ENCODE assay signal across 27 cellular contexts in the genomic region with DNA sequence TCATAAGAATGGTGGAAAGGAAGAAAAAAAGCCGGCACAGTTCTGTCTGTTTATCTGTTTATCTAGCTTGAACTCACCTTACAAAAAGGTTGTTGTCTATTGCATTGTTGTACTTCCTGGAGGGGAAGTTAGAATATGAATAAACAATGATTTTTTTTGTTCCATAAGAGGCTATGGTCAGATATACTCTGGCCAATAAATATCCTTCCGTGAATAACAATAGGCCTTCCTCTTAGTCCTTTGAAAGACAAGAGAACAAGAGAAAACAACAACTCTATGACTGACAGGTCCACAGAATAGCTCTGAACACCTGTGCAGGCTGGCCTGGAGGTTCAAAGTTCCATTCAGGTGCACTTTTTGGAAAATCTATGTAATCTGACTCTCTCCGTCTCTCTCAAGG.
DNase-seq lines count a peak whose midpoint lies in the region; ATAC-seq and TF ChIP-seq lines count a peak whose summit lies in the region.
"Had no signal": no experiment of that assay in that cellular context is flagged by ENCODE, and none has a peak within 500 bp of the region (broad histone marks: within the 10 kb centered on the region; RNA-seq: fewer than 3 reads in every experiment).

No MANE protein-coding gene starts in this region.

- no TSS peak for BruUV-seq in IMR-90 (replicated peaks; lab: Mats Ljungman, UMichigan)

- CTCF ChIA-PET in IMR-90 (lab: Yijun Ruan, JAX): no interaction called here

- H3K4me3 ChIP-seq in heart left ventricle (no peak overlapping the region), IMR-90 (ENCODE audit: insufficient read depth, low read depth, low read length) (no peak overlapping the region), parathyroid adenoma (ENCODE audit: low read depth, low read length) (no peak overlapping the region)

- no peaks in the 10 kb centered on the region for H3K9me3 Mint-ChIP-seq in immature natural killer cell
- H3K9me3 Mint-ChIP-seq: activated naive CD4-positive, alpha-beta T cell treated with anti-CD3 and anti-CD28 coated beads, Interleukin-2, amount 50 U/mL, for 24 hours; activated T-helper 17 cell treated with anti-CD3 and anti-CD28 coated beads, Interleukin-2, amount 50 U/mL, for 72 hours; CD8-positive, alpha-beta memory T cell; naive thymus-derived CD4-positive, alpha-beta T cell; stimulated activated effector memory CD8-positive, alpha-beta T cell treated with anti-CD3 and anti-CD28 coated beads, Interleukin-12 subunit alpha, Interleukin-12 subunit beta, amount 100 ng/mL, for 72 hours had no signal

- peak overlapping the region in 1 of 2 experiments; percentile 58; a peak in 1 of 4 replicates for H4K8ac ChIP-seq in IMR-90 (ENCODE audit: low read depth in 2 of 2, low read length in 2 of 2)

- H4K5ac ChIP-seq in IMR-90 (ENCODE audit: low read depth, low read length): 0 out of 2 replicates have a peak overlapping the region, but pooled peaks have one; percentile 64

- H2BK20ac ChIP-seq in IMR-90 (ENCODE audit: low read depth, low read length): peak overlapping the region; percentile 77; the same call in 1 of the 2 replicates

- in situ Hi-C loops in IMR-90 (cut with MboI; ENCODE audit: low sequenced_read_pairs): no loop called here

- H3K36me3 ChIP-seq in heart left ventricle (no peaks in the 10 kb centered on the region), IMR-90 (ENCODE audit: control insufficient read depth, insufficient read depth, low read length) (no peaks in the 10 kb centered on the region), parathyroid adenoma (ENCODE audit: control insufficient read depth, insufficient read depth, low read length) (no peaks in the 10 kb centered on the region)
- H3K36me3 ChIP-seq: SJCRH30 had no signal

- no peak overlapping the region for H3K23ac ChIP-seq in IMR-90 (ENCODE audit: low read depth, low read length)

- TF ChIP-seq CTCF in heart left ventricle (IDR thresholded peaks at IDR 0.05): no peak
- TF ChIP-seq CTCF in IMR-90 (conservative IDR thresholded peaks at IDR 0.05; ENCODE audit: low read depth, low read length): no peak
- no peak for TF ChIP-seq CTCF in parathyroid adenoma (IDR thresholded peaks at IDR 0.05)

- TF ChIP-seq POLR2A in heart left ventricle (IDR thresholded peaks at IDR 0.05) (no peak), IMR-90 (IDR thresholded peaks at IDR 0.05; ENCODE audit: low read depth, low read length) (no peak)

- 58 to 70% (median 63%) methylated on average over 3 of the region's 3 CpGs for WGBS in heart left ventricle, 4 donors
- WGBS in IMR-90 (ENCODE audit: extremely low coverage in 2 of 2, insufficient read length in 1 of 2), 2 experiments: no CpG with 5 or more reads among the region's 3 CpGs

- no peak overlapping the region for H2BK5ac ChIP-seq in IMR-90 (ENCODE audit: low read depth, low read length, poor library complexity, severe bottlenecking)

- H3K18ac ChIP-seq in IMR-90 (ENCODE audit: low read depth, low read length): peak overlapping the region; percentile 70; the same call in 1 of the 2 replicates

- ATAC-seq in heart left ventricle (no peak), Right ventricle myocardium superior (ENCODE audit: poor library complexity) (no peak), IMR-90 (ENCODE audit: low read depth) (no peak), HG02870 (IDR thresholded peaks at IDR 0.05; ENCODE audit: unreplicated experiment) (no peak)
- ATAC-seq: activated T-helper 17 cell treated with anti-CD3 and anti-CD28 coated beads, Interleukin-2, amount 50 U/mL, for 72 hours; left ventricle myocardium superior; naive thymus-derived CD4-positive, alpha-beta T cell; stimulated activated effector memory CD8-positive, alpha-beta T cell treated with anti-CD3 and anti-CD28 coated beads, Interleukin-12 subunit alpha, Interleukin-12 subunit beta, amount 100 ng/mL, for 72 hours had no signal

- H3K27ac ChIP-seq in heart left ventricle (peak overlapping the region in 7 of 12 donors; percentile 13 to 86 (median 73)), IMR-90 (ENCODE audit: insufficient read depth, low read length) (no peak overlapping the region; the same call in 1 of the 2 replicates), parathyroid adenoma (peak overlapping the region; percentile 80)
- H3K27ac ChIP-seq: epithelial cell of prostate had no signal

- TF ChIP-seq RAD21 in IMR-90 (IDR thresholded peaks at IDR 0.05; ENCODE audit: low read length): no peak

- H3K27me3 Mint-ChIP-seq in immature natural killer cell (ENCODE audit: low read depth in 3 of 3): peaks cover 0 to 4% (median 3%) of the 10 kb centered on the region in 3 donors
- H3K27me3 Mint-ChIP-seq: activated naive CD4-positive, alpha-beta T cell treated with anti-CD3 and anti-CD28 coated beads, Interleukin-2, amount 50 U/mL, for 24 hours; CD8-positive, alpha-beta memory T cell had no signal

- H2BK120ac ChIP-seq in IMR-90 (ENCODE audit: low read depth, low read length): peak overlapping the region; percentile 70; the same call in 1 of the 2 replicates

- H2AK9ac ChIP-seq in IMR-90 (replicated peaks; ENCODE audit: low read depth, low read length, poor library complexity): no peak overlapping the region

- H3K4me2 ChIP-seq in IMR-90 (ENCODE audit: low read depth, low read length) (no peak overlapping the region), parathyroid adenoma (ENCODE audit: low read length) (peak overlapping the region; percentile 16)

- H3K14ac ChIP-seq in IMR-90 (replicated peaks; ENCODE audit: low read depth, low read length): no peak overlapping the region

- no peak overlapping the region for H3K9ac ChIP-seq in IMR-90 (ENCODE audit: low read depth, low read length)
- H3K9ac ChIP-seq in parathyroid adenoma: no peak overlapping the region

- no peak overlapping the region for H3K4me3 Mint-ChIP-seq in immature natural killer cell
- H3K4me3 Mint-ChIP-seq: activated naive CD4-positive, alpha-beta T cell treated with anti-CD3 and anti-CD28 coated beads, Interleukin-2, amount 50 U/mL, for 24 hours; activated T-helper 17 cell treated with anti-CD3 and anti-CD28 coated beads, Interleukin-2, amount 50 U/mL, for 72 hours; CD8-positive, alpha-beta memory T cell; naive thymus-derived CD4-positive, alpha-beta T cell; stimulated activated effector memory CD8-positive, alpha-beta T cell treated with anti-CD3 and anti-CD28 coated beads, Interleukin-12 subunit alpha, Interleukin-12 subunit beta, amount 100 ng/mL, for 72 hours had no signal

- H3K27ac Mint-ChIP-seq in immature natural killer cell: no peak overlapping the region
- H3K27ac Mint-ChIP-seq: activated naive CD4-positive, alpha-beta T cell treated with anti-CD3 and anti-CD28 coated beads, Interleukin-2, amount 50 U/mL, for 24 hours; activated T-helper 17 cell treated with anti-CD3 and anti-CD28 coated beads, Interleukin-2, amount 50 U/mL, for 72 hours; CD8-positive, alpha-beta memory T cell; naive thymus-derived CD4-positive, alpha-beta T cell; stimulated activated effector memory CD8-positive, alpha-beta T cell treated with anti-CD3 and anti-CD28 coated beads, Interleukin-12 subunit alpha, Interleukin-12 subunit beta, amount 100 ng/mL, for 72 hours had no signal

- H4K20me1 ChIP-seq in IMR-90 (ENCODE audit: insufficient read depth, low read length): no peaks in the 10 kb centered on the region

- intact Hi-C loops in heart left ventricle (cut with DNase I) (loop anchor here in 2 of 10 donors (5.0 to 10.0 kb wide), 2 partner anchors 47 to 231 kb away; no protein-coding TSS in a partner anchor), Right ventricle myocardium superior (cut with DNase I) (loop anchor here (10.0 kb wide), 1 partner anchor 331 kb away; a partner anchor contains a TSS), IMR-90 (cut with micrococcal nuclease) (no loop called here)

- POLR2A ChIA-PET in IMR-90 (lab: Charles Lee; ENCODE audit: unreplicated experiment): no interaction called here

- no peak overlapping the region for H2AFZ ChIP-seq in IMR-90 (replicated peaks; ENCODE audit: low read length, poor library complexity)
- H2AFZ ChIP-seq in parathyroid adenoma: peak overlapping the region; percentile 72

- DNase-seq in heart left ventricle (no peak), Right ventricle myocardium superior (no peak), IMR-90 (no peak), dermis blood vessel endothelial cell (peak; percentile 49), immature natural killer cell (no peak)
- DNase-seq in stimulated activated CD4-positive, alpha-beta T cell treated with anti-CD3 and anti-CD28 coated beads, Interleukin-2, amount 100 ng/mL, for 48 hours: no peak
- DNase-seq: activated CD4-positive, alpha-beta T cell treated with anti-CD3 and anti-CD28 coated beads for 48 hours; amygdala; CD8-positive, alpha-beta memory T cell; effector CD4-positive, alpha-beta T cell; HCEC 1CT; left ventricle myocardium superior; MV-4-11; naive thymus-derived CD4-positive, alpha-beta T cell; NCI-H1436 treated with DMSO at 0.1 percent for 48 hours; NCI-H345; NCI-H82; occipital lobe; stimulated activated CD4-positive, alpha-beta T cell treated with anti-CD3 and anti-CD28 coated beads, Interleukin-15, amount 100 ng/mL, for 24 hours; trophoblast cell had no signal

- no peaks in the 10 kb centered on the region for H3K4me1 Mint-ChIP-seq in immature natural killer cell

- no peaks in the 10 kb centered on the region for H3K36me3 Mint-ChIP-seq in immature natural killer cell
- H3K36me3 Mint-ChIP-seq: activated naive CD4-positive, alpha-beta T cell treated with anti-CD3 and anti-CD28 coated beads, Interleukin-2, amount 50 U/mL, for 24 hours; CD8-positive, alpha-beta memory T cell; naive thymus-derived CD4-positive, alpha-beta T cell; stimulated activated effector memory CD8-positive, alpha-beta T cell treated with anti-CD3 and anti-CD28 coated beads, Interleukin-12 subunit alpha, Interleukin-12 subunit beta, amount 100 ng/mL, for 72 hours had no signal

- H3K79me2 ChIP-seq in parathyroid adenoma: no peaks in the 10 kb centered on the region

- H3K27me3 ChIP-seq in heart left ventricle: no peaks in the 10 kb centered on the region
- no peaks in the 10 kb centered on the region for H3K27me3 ChIP-seq in IMR-90 (ENCODE audit: control insufficient read depth, insufficient read depth, low read length)
- H3K27me3 ChIP-seq in parathyroid adenoma (ENCODE audit: control insufficient read depth, insufficient read depth, low read length): no peaks in the 10 kb centered on the region
- H3K27me3 ChIP-seq: SJCRH30 had no signal

- no peak overlapping the region for H2AK5ac ChIP-seq in IMR-90 (ENCODE audit: low read depth, low read length)

- H3K79me1 ChIP-seq in IMR-90 (ENCODE audit: low read depth in 1 of 2, low read length in 2 of 2): no peaks in the 10 kb centered on the region

- peaks cover 0 to 51% (median 41%) of the 10 kb centered on the region in 12 donors for H3K4me1 ChIP-seq in heart left ventricle
- H3K4me1 ChIP-seq in IMR-90 (ENCODE audit: control insufficient read depth, insufficient read depth, low read length): peaks cover 6% of the 10 kb centered on the region
- peaks cover 36% of the 10 kb centered on the region for H3K4me1 ChIP-seq in parathyroid adenoma

- H3K9me3 ChIP-seq in heart left ventricle (no peaks in the 10 kb centered on the region), IMR-90 (ENCODE audit: control insufficient read depth, insufficient read depth, low read length) (no peaks in the 10 kb centered on the region), parathyroid adenoma (ENCODE audit: control insufficient read depth, low read length) (no peaks in the 10 kb centered on the region)
- H3K9me3 ChIP-seq: SJCRH30 had no signal

- H3K56ac ChIP-seq in IMR-90 (ENCODE audit: extremely low read depth, insufficient read depth, low read length): no peak overlapping the region

- no peak overlapping the region; the same call in 1 of the 2 replicates for H4K91ac ChIP-seq in IMR-90 (ENCODE audit: insufficient read depth, low read depth, low read length)

- no peaks in the 10 kb centered on the region for H3K9me1 ChIP-seq in IMR-90 (ENCODE audit: insufficient read depth, low read length)

- peak overlapping the region; percentile 83; the same call in 2 of the 3 replicates for H2BK15ac ChIP-seq in IMR-90 (ENCODE audit: low read depth, low read length)

- peak overlapping the region; percentile 28 for H3K4ac ChIP-seq in IMR-90 (ENCODE audit: low read depth, low read length)

- dilution Hi-C loops in IMR-90 (cut with HindIII; ENCODE audit: low sequenced_read_pairs, unreplicated experiment): no loop called here
